In genomic region chr3:45480218-45480617, GRCh38 we compare ENCODE assay signal across 15 cellular contexts.
DNase-seq lines count a peak whose midpoint lies in the region; ATAC-seq, FAIRE-seq and TF ChIP-seq lines count a peak whose summit lies in the region.
"Had no signal": no experiment of that assay in that cellular context is flagged by ENCODE, and none has a peak within 500 bp of the region (broad histone marks: within the 10 kb centered on the region; RNA-seq: fewer than 3 reads in every experiment).

No MANE protein-coding gene starts in this region.

- no peaks in the 10 kb centered on the region for H3K27me3 ChIP-seq in astrocyte (ENCODE audit: insufficient read depth, low read length)
- no peaks in the 10 kb centered on the region for H3K27me3 ChIP-seq in HepG2 (ENCODE audit: control insufficient read depth in 1 of 2, insufficient read depth in 2 of 2, low read length in 2 of 2)
- no peaks in the 10 kb centered on the region for H3K27me3 ChIP-seq in right atrium auricular region
- H3K27me3 ChIP-seq: testis had no signal

- FAIRE-seq in astrocyte (lab: Jason Lieb, UNC) (peak; percentile 29), HepG2 (lab: Jason Lieb, UNC) (peak; percentile 95)
- FAIRE-seq: A549, kidney had no signal

- H3K27ac ChIP-seq in astrocyte (ENCODE audit: low read depth, low read length) (peak overlapping the region; percentile 30), HepG2 (ENCODE audit: extremely low read length, insufficient read depth, low read length) (peak overlapping the region; percentile 63), right atrium auricular region (no peak overlapping the region)
- H3K27ac ChIP-seq: A549, testis had no signal

- in situ Hi-C loops in HepG2 (cut with HindIII; ENCODE audit: extremely low pct_ligation_motif_present, low pct_unique_long_range_greater_than_20kb), result loop anchor here (25.0 kb wide), 1 partner anchor 443 kb away; the partner anchor contains the start of gene CLEC3B

- H3K4me2 ChIP-seq in astrocyte (ENCODE audit: low read length), result peak overlapping the region; percentile 37
- peak overlapping the region; percentile 32 for H3K4me2 ChIP-seq in HepG2 (ENCODE audit: low read depth, low read length)
- H3K4me2 ChIP-seq: A549 had no signal

- no peak for TF ChIP-seq CTCF in astrocyte (IDR thresholded peaks at IDR 0.05; ENCODE audit: insufficient read depth, low read depth, low read length)
- no peak for TF ChIP-seq CTCF in HepG2 (CRISPR knock-in tag; IDR thresholded peaks at IDR 0.05)
- TF ChIP-seq CTCF in right atrium auricular region (IDR thresholded peaks at IDR 0.05), result no peak

- CTCF ChIA-PET in HepG2 (lab: Yijun Ruan, JAX; ENCODE audit: low intra/inter-chr PET ratio, low total read pairs), result no interaction called here

- no TSS peak for BruUV-seq in HepG2 (replicated peaks; lab: Mats Ljungman, UMichigan)

- ATAC-seq in HepG2, result peak; percentile 95
- ATAC-seq: A549, T-cell had no signal

- H3K4me3 Mint-ChIP-seq in astrocyte (ENCODE audit: unreplicated experiment), result no peak overlapping the region
- H3K4me3 Mint-ChIP-seq: activated CD4-positive, alpha-beta T cell treated with anti-CD3 and anti-CD28 coated beads, Interleukin-2, amount 10 ng/mL, durations not matched to agents 24 days and 14 days; activated T-cell treated with anti-CD3 and anti-CD28 coated beads, Interleukin-2, amount 50 U/mL, for 24 hours; nephron; T-cell had no signal

- H3K9me3 ChIP-seq in astrocyte (ENCODE audit: insufficient read depth, low read depth, low read length), result peaks cover 5% of the 10 kb centered on the region
- H3K9me3 ChIP-seq in HepG2 (ENCODE audit: low read length), result peaks cover 5% of the 10 kb centered on the region; the same call in 1 of the 2 replicates
- no peaks in the 10 kb centered on the region for H3K9me3 ChIP-seq in right atrium auricular region
- H3K9me3 ChIP-seq: testis had no signal

- POLR2A ChIA-PET in HepG2 (lab: Yijun Ruan, JAX), result no interaction called here

- H3K36me3 ChIP-seq in astrocyte (ENCODE audit: insufficient read depth, low read length), result peaks cover 5% of the 10 kb centered on the region
- peaks cover 12 to 48% of the 10 kb centered on the region in 2 experiments for H3K36me3 ChIP-seq in HepG2 (replicated peaks in 1 of 2; ENCODE audit: control insufficient read depth in 1 of 2, insufficient read depth in 2 of 2, low read length in 2 of 2)
- H3K36me3 ChIP-seq in right atrium auricular region, result peaks cover 17% of the 10 kb centered on the region

- no peak for TF ChIP-seq RAD21 in HepG2 (CRISPR knock-in tag; IDR thresholded peaks at IDR 0.05)

- peaks cover 7% of the 10 kb centered on the region for H3K36me3 Mint-ChIP-seq in astrocyte (ENCODE audit: low read depth, unreplicated experiment)

- H2AFZ ChIP-seq in astrocyte (ENCODE audit: low read depth, low read length) (no peak overlapping the region), HepG2 (ENCODE audit: low read length) (no peak overlapping the region)

- H3K4me3 ChIP-seq in astrocyte (ENCODE audit: insufficient read depth, low read depth, low read length) (no peak overlapping the region), HepG2 (replicated peaks in 1 of 3; ENCODE audit: insufficient read depth in 1 of 3, low read depth in 2 of 3, low read length in 3 of 3) (no peak overlapping the region), right atrium auricular region (no peak overlapping the region)
- H3K4me3 ChIP-seq: A549, testis had no signal

- intact Hi-C loops in HepG2 (cut with micrococcal nuclease; ENCODE audit: unreplicated experiment), result no loop called here

- H3K79me2 ChIP-seq in astrocyte (ENCODE audit: insufficient read depth, low read length) (no peaks in the 10 kb centered on the region), HepG2 (ENCODE audit: insufficient read depth, low read length) (no peaks in the 10 kb centered on the region)

- WGBS in HepG2 (ENCODE audit: low lambda C conversion rate), result 8% methylated on average over 2 of the region's 2 CpGs

- DNase-seq in A172 (ENCODE audit: low spot score) (peak; percentile 15), HuH-7 (ENCODE audit: low spot score) (peak; percentile 55), astrocyte (ENCODE audit: low read depth) (peak; percentile 23), HepG2 (ENCODE audit: low spot score) (peak; percentile 78), right atrium auricular region (ENCODE audit: low spot score) (no peak), NOMO-1 treated with DMSO at 0.1 percent for 48 hours (lab: John Stamatoyannopoulos, UW; ENCODE audit: unreplicated experiment) (no peak), SHP77 (lab: John Stamatoyannopoulos, UW) (no peak), amniotic stem cell (lab: John Stamatoyannopoulos, UW) (no peak)
- DNase-seq: activated CD4-positive, alpha-beta T cell treated with anti-CD3 and anti-CD28 coated beads, Interleukin-2, amount 10 ng/mL, durations not matched to agents 24 days and 14 days; activated T-cell treated with anti-CD3 and anti-CD28 coated beads, Interleukin-2, amount 50 U/mL, for 24 hours; kidney; T-cell; testis had no signal

- peaks cover 19% of the 10 kb centered on the region for H3K4me1 Mint-ChIP-seq in astrocyte (ENCODE audit: low read depth, unreplicated experiment)

- H3K4me1 ChIP-seq in astrocyte (ENCODE audit: insufficient read depth, low read length) (peaks cover 16% of the 10 kb centered on the region), HepG2 (ENCODE audit: insufficient read depth, low read length) (peaks cover 24% of the 10 kb centered on the region), right atrium auricular region (no peaks in the 10 kb centered on the region)
- H3K4me1 ChIP-seq: A549, testis had no signal

- no peak overlapping the region for H3K9ac ChIP-seq in astrocyte (ENCODE audit: low read length)
- peak overlapping the region; percentile 38; the same call in 1 of the 2 replicates for H3K9ac ChIP-seq in HepG2 (ENCODE audit: insufficient read depth, low read depth, low read length)

- TF ChIP-seq POLR2A in HepG2 (IDR thresholded peaks at IDR 0.05; ENCODE audit: insufficient read depth in 1 of 2, low read depth in 2 of 2, low read length in 2 of 2), result no peak

- H4K20me1 ChIP-seq in astrocyte (ENCODE audit: insufficient read depth, low read length), result no peaks in the 10 kb centered on the region
- H4K20me1 ChIP-seq in HepG2 (ENCODE audit: insufficient read depth, low read length), result no peaks in the 10 kb centered on the region; the same call in 1 of the 2 replicates

- no peak overlapping the region for H3K27ac Mint-ChIP-seq in astrocyte (ENCODE audit: unreplicated experiment)
- H3K27ac Mint-ChIP-seq: activated CD4-positive, alpha-beta T cell treated with anti-CD3 and anti-CD28 coated beads, Interleukin-2, amount 10 ng/mL, durations not matched to agents 24 days and 14 days; activated T-cell treated with anti-CD3 and anti-CD28 coated beads, Interleukin-2, amount 50 U/mL, for 24 hours; T-cell had no signal

- no peaks in the 10 kb centered on the region for H3K27me3 Mint-ChIP-seq in astrocyte (ENCODE audit: low read depth, unreplicated experiment)
- H3K27me3 Mint-ChIP-seq: activated CD4-positive, alpha-beta T cell treated with anti-CD3 and anti-CD28 coated beads, Interleukin-2, amount 10 ng/mL, durations not matched to agents 24 days and 14 days; activated T-cell treated with anti-CD3 and anti-CD28 coated beads, Interleukin-2, amount 50 U/mL, for 24 hours; T-cell had no signal

- H3K9me3 Mint-ChIP-seq in astrocyte (ENCODE audit: unreplicated experiment), result peaks cover 3% of the 10 kb centered on the region

- TF ChIP-seq EP300 in HepG2 (IDR thresholded peaks at IDR 0.05; ENCODE audit: low read depth in 2 of 2, low read length in 2 of 2), result peak in 1 of 2 experiments; percentile 56; a peak in 1 of 4 replicates
- TF ChIP-seq EP300 in HepG2 (CRISPR knock-in tag; IDR thresholded peaks at IDR 0.05; ENCODE audit: borderline replicate concordance), result no peak

TF ChIP-seq in HepG2, 621 proteins besides CTCF, POLR2A, EP300 and RAD21 (continues in another document):
- TF ChIP-seq, protein P1, sequence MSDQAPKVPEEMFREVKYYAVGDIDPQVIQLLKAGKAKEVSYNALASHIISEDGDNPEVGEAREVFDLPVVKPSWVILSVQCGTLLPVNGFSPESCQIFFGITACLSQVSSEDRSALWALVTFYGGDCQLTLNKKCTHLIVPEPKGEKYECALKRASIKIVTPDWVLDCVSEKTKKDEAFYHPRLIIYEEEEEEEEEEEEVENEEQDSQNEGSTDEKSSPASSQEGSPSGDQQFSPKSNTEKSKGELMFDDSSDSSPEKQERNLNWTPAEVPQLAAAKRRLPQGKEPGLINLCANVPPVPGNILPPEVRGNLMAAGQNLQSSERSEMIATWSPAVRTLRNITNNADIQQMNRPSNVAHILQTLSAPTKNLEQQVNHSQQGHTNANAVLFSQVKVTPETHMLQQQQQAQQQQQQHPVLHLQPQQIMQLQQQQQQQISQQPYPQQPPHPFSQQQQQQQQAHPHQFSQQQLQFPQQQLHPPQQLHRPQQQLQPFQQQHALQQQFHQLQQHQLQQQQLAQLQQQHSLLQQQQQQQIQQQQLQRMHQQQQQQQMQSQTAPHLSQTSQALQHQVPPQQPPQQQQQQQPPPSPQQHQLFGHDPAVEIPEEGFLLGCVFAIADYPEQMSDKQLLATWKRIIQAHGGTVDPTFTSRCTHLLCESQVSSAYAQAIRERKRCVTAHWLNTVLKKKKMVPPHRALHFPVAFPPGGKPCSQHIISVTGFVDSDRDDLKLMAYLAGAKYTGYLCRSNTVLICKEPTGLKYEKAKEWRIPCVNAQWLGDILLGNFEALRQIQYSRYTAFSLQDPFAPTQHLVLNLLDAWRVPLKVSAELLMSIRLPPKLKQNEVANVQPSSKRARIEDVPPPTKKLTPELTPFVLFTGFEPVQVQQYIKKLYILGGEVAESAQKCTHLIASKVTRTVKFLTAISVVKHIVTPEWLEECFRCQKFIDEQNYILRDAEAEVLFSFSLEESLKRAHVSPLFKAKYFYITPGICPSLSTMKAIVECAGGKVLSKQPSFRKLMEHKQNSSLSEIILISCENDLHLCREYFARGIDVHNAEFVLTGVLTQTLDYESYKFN (CRISPR knock-in tag; conservative IDR thresholded peaks at IDR 0.05), result peak; percentile 55
- no peak for TF ChIP-seq HES4 (CRISPR knock-in tag; IDR thresholded peaks at IDR 0.05; ENCODE audit: borderline replicate concordance)
- no peak for TF ChIP-seq IRX3 (CRISPR knock-in tag; IDR thresholded peaks at IDR 0.05; ENCODE audit: borderline replicate concordance, low read depth)
- TF ChIP-seq NCOR1 (IDR thresholded peaks at IDR 0.05; ENCODE audit: borderline replicate concordance, low read length), result peak; percentile 46; the same call in 1 of the 2 replicates
- peak in 1 of 2 experiments; percentile 64; a peak in 1 of 4 replicates for TF ChIP-seq ATF4 (CRISPR knock-in tag; IDR thresholded peaks at IDR 0.05)
- 0 out of 2 replicates have a peak, but pooled peaks have one; percentile 7 for TF ChIP-seq FOXA3 (CRISPR knock-in tag; IDR thresholded peaks at IDR 0.05)

Comparison
In these comparisons a context has a peak if more than half of its experiments do, and no peak if none do; other contexts are left out.
1. DNase-seq: peak in A172 (single experiment), HuH-7 (single experiment), astrocyte (single experiment) and HepG2 (single experiment); none in right atrium auricular region (single experiment), NOMO-1 treated with DMSO at 0.1 percent for 48 hours (single experiment), SHP77 (0 of 2) and amniotic stem cell (single experiment).
2. H3K27ac ChIP-seq: peak in astrocyte (single experiment) and HepG2 (single experiment); none in right atrium auricular region (0 of 2).